Comparison of ENCODE assay signal across 8 cellular contexts in genomic region chr1:86704972-86705632, GRCh38. TPM values are rescaled to one million over a fixed set of nuclear protein-coding genes. Genes with fewer than 3 reads are reported as not detected.
DNase-seq lines count a peak whose midpoint lies in the region; ATAC-seq and TF ChIP-seq lines count a peak whose summit lies in the region.

No MANE protein-coding gene starts in this region.

- peaks cover 43% of the 10 kb centered on the region for H3K4me1 ChIP-seq in lower lobe of right lung

- H3K9me3 Mint-ChIP-seq in activated B cell treated with CpG ODN at 0.5 μM for 24 hours, result no peaks in the 10 kb centered on the region

- no peaks in the 10 kb centered on the region for H3K27me3 Mint-ChIP-seq in activated B cell treated with CpG ODN at 0.5 μM for 24 hours

- peaks cover 47% of the 10 kb centered on the region for H3K4me1 Mint-ChIP-seq in activated B cell treated with CpG ODN at 0.5 μM for 24 hours

- peak overlapping the region; percentile 99 for H3K27ac Mint-ChIP-seq in activated B cell treated with CpG ODN at 0.5 μM for 24 hours

- no peaks in the 10 kb centered on the region for H3K9me3 ChIP-seq in lower lobe of right lung

- POLR2A ChIA-PET in activated B cell treated with CpG ODN at 0.5 μM for 24 hours (lab: Charles Lee), result interaction anchor here (0.5 to 3.5 kb wide), 34 partner anchors 9 to 1980 kb away, joined by 3 to 49 read pairs (median 4); partner anchors contain the start of genes BCL10, HS2ST1, LMO4 and ODF2L

- intact Hi-C loops in activated B cell treated with CpG ODN at 0.5 μM for 24 hours (cut with micrococcal nuclease), result loop anchor here (1.0 to 10.0 kb wide), 13 partner anchors 9 to 1980 kb away; partner anchors contain the start of genes BCL10, HS2ST1, LMO4 and ODF2L
- intact Hi-C loops in lower lobe of right lung (cut with DNase I), result no loop called here

- DNase-seq in ACHN, result peak; percentile 60
- DNase-seq in GM13977 (ENCODE audit: low spot score), result peak; percentile 51
- DNase-seq in NCI-H146 (lab: John Stamatoyannopoulos, UW), result peak; percentile 67
- no peak for DNase-seq in activated B cell treated with CpG ODN at 0.5 μM for 24 hours
- DNase-seq in effector CD8-positive, alpha-beta T cell (lab: John Stamatoyannopoulos, UW), result peak; percentile 20
- peak; percentile 75 for DNase-seq in lower lobe of right lung
- peak; percentile 18 to 21 for DNase-seq in stimulated activated CD8-positive, alpha-beta memory T cell treated with anti-CD3 and anti-CD28 coated beads, Interleukin-15, amount 100 ng/mL, for 48 hours (ENCODE audit: low read depth in 2 of 2)

- peaks cover 18% of the 10 kb centered on the region for H3K36me3 Mint-ChIP-seq in activated B cell treated with CpG ODN at 0.5 μM for 24 hours (ENCODE audit: low read depth)

- TF ChIP-seq CTCF in GM13977 (IDR thresholded peaks at IDR 0.05; ENCODE audit: extremely low read depth, insufficient read depth, missing control alignments) (no peak), activated B cell treated with CpG ODN at 0.5 μM for 24 hours (IDR thresholded peaks at IDR 0.05) (no peak), lower lobe of right lung (IDR thresholded peaks at IDR 0.05) (no peak)

- no peaks in the 10 kb centered on the region for H3K36me3 ChIP-seq in lower lobe of right lung

- no peaks in the 10 kb centered on the region for H3K27me3 ChIP-seq in lower lobe of right lung (ENCODE audit: low read depth)

- in situ Hi-C loops in ACHN (cut with HindIII; ENCODE audit: low pct_ligation_motif_present, low pct_unique_long_range_greater_than_20kb, low sequenced_read_pairs), result no loop called here
- in situ Hi-C loops in GM13977 (cut with MboI; ENCODE audit: low pct_unique_long_range_greater_than_20kb, low sequenced_read_pairs, unreplicated experiment), result loop anchor here (25.0 kb wide), 1 partner anchor 318 kb away; the partner anchor contains the start of gene ODF2L

- H3K4me3 Mint-ChIP-seq in activated B cell treated with CpG ODN at 0.5 μM for 24 hours, result peak overlapping the region; percentile 99

- H3K27ac ChIP-seq in lower lobe of right lung, result peak overlapping the region; percentile 98

- CTCF ChIA-PET in activated B cell treated with CpG ODN at 0.5 μM for 24 hours (lab: Charles Lee), result interaction anchor here (0.6 to 3.9 kb wide), 19 partner anchors 10 to 388 kb away, joined by 3 to 19 read pairs (median 4); partner anchors contain the start of gene ODF2L

- ATAC-seq in HG02870 (IDR thresholded peaks at IDR 0.05; ENCODE audit: unreplicated experiment) (peak; percentile 33), activated B cell treated with CpG ODN at 0.5 μM for 24 hours (ENCODE audit: low read depth) (peak; percentile 11), lower lobe of right lung (peak; percentile 75 to 79)

- peak overlapping the region; percentile 84 for H3K4me3 ChIP-seq in lower lobe of right lung

RNA-seq across cellular contexts. Expression of gene SH3GLB1, which starts 0.7 kb away (rescaled TPM):
- 63.8 and 63.9 TPM in 2 replicates for total RNA-seq in activated B cell treated with CpG ODN at 0.5 μM for 24 hours
- 91.1 TPM for total RNA-seq in lower lobe of right lung

Comparison
In these comparisons a context has a peak if more than half of its experiments do, and no peak if none do; other contexts are left out.
1. ATAC-seq: peak in every context shown above with its lines; median percentile 77 in lower lobe of right lung; 33 in HG02870; 11 in activated B cell treated with CpG ODN at 0.5 μM for 24 hours.